ENCODE assay signal across 8 cellular contexts in the genomic region with DNA sequence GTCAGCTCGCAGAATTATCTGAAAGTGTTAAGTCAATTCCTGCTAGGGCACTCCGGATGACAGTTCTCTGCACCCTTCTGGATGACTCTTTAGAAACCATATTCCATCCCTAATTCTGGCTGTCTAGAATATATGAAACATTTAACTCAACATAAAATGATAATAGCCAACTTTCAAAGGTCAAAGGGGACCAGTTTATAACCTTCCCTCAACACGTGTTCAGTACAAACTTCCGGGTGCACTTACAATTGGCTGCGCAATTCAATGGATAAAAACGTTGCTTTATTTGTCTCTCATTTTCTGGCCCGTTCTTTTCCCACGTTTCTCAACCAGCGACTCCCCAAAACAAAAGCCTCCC. TPM values are rescaled to one million over a fixed set of nuclear protein-coding genes. Genes with fewer than 3 reads are reported as not detected.
DNase-seq lines count a peak whose midpoint lies in the region; ATAC-seq and TF ChIP-seq lines count a peak whose summit lies in the region.

No MANE protein-coding gene starts in this region.

- POLR2A ChIA-PET in RWPE1 (lab: Yijun Ruan, JAX; ENCODE audit: low non-redundant PET), result no interaction called here

- H3K79me2 ChIP-seq in trophoblast cell (ENCODE audit: control insufficient read depth, insufficient read depth, low read length, poor library complexity), result peaks cover 31% of the 10 kb centered on the region

- H3K9me3 Mint-ChIP-seq in activated naive CD4-positive, alpha-beta T cell treated with anti-CD3 and anti-CD28 coated beads, Interleukin-2, amount 50 U/mL, for 24 hours, result no peaks in the 10 kb centered on the region

- H3K23ac ChIP-seq in trophoblast cell (ENCODE audit: low read length), result no peak overlapping the region

- no peak for DNase-seq in activated naive CD4-positive, alpha-beta T cell (lab: John Stamatoyannopoulos, UW)
- DNase-seq in RWPE1 (ENCODE audit: low spot score) (peak; percentile 20), trophoblast cell (peak in 1 of 2 donors; percentile 19)

- ATAC-seq in GM19023 (IDR thresholded peaks at IDR 0.05; ENCODE audit: unreplicated experiment) (no peak), GM21526 (IDR thresholded peaks at IDR 0.05; ENCODE audit: low FRiP score, unreplicated experiment) (no peak), HG03097 (IDR thresholded peaks at IDR 0.05; ENCODE audit: low FRiP score, unreplicated experiment) (no peak)

- H3K27me3 ChIP-seq in esophagus (ENCODE audit: control insufficient read depth in 1 of 2, insufficient read depth in 2 of 2, low read length in 2 of 2), result no peaks in the 10 kb centered on the region
- H3K27me3 ChIP-seq in trophoblast cell (ENCODE audit: insufficient read depth, low read length), result no peaks in the 10 kb centered on the region

- H3K36me3 Mint-ChIP-seq in activated naive CD4-positive, alpha-beta T cell treated with anti-CD3 and anti-CD28 coated beads, Interleukin-2, amount 50 U/mL, for 24 hours, result no peaks in the 10 kb centered on the region

- no peak overlapping the region for H2BK5ac ChIP-seq in trophoblast cell (ENCODE audit: low read depth, low read length, poor library complexity)

- H3K27ac ChIP-seq in RWPE1 (peak overlapping the region; percentile 95), esophagus (ENCODE audit: low read depth in 2 of 2, low read length in 1 of 2) (peak overlapping the region; percentile 95 to 96), trophoblast cell (ENCODE audit: low read depth, low read length) (no peak overlapping the region)

- H3K4me3 ChIP-seq in esophagus (ENCODE audit: low read depth in 1 of 2, low read length in 2 of 2) (peak overlapping the region; percentile 82 to 93), trophoblast cell (ENCODE audit: low read depth, low read length) (peak overlapping the region; percentile 99)

- H3K27me3 Mint-ChIP-seq in activated naive CD4-positive, alpha-beta T cell treated with anti-CD3 and anti-CD28 coated beads, Interleukin-2, amount 50 U/mL, for 24 hours, result no peaks in the 10 kb centered on the region

- peak overlapping the region; percentile 73 for H3K9ac ChIP-seq in trophoblast cell (ENCODE audit: low read length)

- H2BK120ac ChIP-seq in trophoblast cell (ENCODE audit: insufficient read depth, low read length, poor library complexity), result no peak overlapping the region

- no peak overlapping the region for H2AFZ ChIP-seq in trophoblast cell (ENCODE audit: insufficient read depth, low read length, poor library complexity)

- no peak overlapping the region for H4K8ac ChIP-seq in trophoblast cell (ENCODE audit: low read depth, low read length)

- H3K4me1 ChIP-seq in esophagus (ENCODE audit: control insufficient read depth in 2 of 2, insufficient read depth in 2 of 2, low read length in 1 of 2) (peaks cover 0 to 2% of the 10 kb centered on the region in 2 donors), trophoblast cell (ENCODE audit: control insufficient read depth in 1 of 2, insufficient read depth in 2 of 2, low read length in 2 of 2) (no peaks in the 10 kb centered on the region)

- peak overlapping the region; percentile 81 for H3K4me2 ChIP-seq in trophoblast cell (ENCODE audit: low read length)

- H3K4me3 Mint-ChIP-seq in activated naive CD4-positive, alpha-beta T cell treated with anti-CD3 and anti-CD28 coated beads, Interleukin-2, amount 50 U/mL, for 24 hours, result peak overlapping the region; percentile 90

- CTCF ChIA-PET in RWPE1 (lab: Yijun Ruan, JAX), result no interaction called here

- H3K27ac Mint-ChIP-seq in activated naive CD4-positive, alpha-beta T cell treated with anti-CD3 and anti-CD28 coated beads, Interleukin-2, amount 50 U/mL, for 24 hours, result peak overlapping the region; percentile 73

- no peak overlapping the region for H4K12ac ChIP-seq in trophoblast cell (ENCODE audit: low read depth, low read length)

- WGBS in esophagus, 2 donors, result 1% methylated on average over 9 of the region's 9 CpGs
- WGBS in trophoblast cell (ENCODE audit: extremely low coverage, insufficient coverage, insufficient read length), result no CpG with 5 or more reads among the region's 9 CpGs

- H3K36me3 ChIP-seq in esophagus (ENCODE audit: control insufficient read depth in 2 of 2, insufficient read depth in 2 of 2, low read length in 1 of 2) (no peaks in the 10 kb centered on the region), trophoblast cell (ENCODE audit: control insufficient read depth in 1 of 2, insufficient read depth in 2 of 2, low read length in 2 of 2) (peaks cover 0 to 6% of the 10 kb centered on the region in 2 experiments)

- peaks cover 12% of the 10 kb centered on the region for H3K79me1 ChIP-seq in trophoblast cell (ENCODE audit: low read length)

- peaks cover 22% of the 10 kb centered on the region for H3K4me1 Mint-ChIP-seq in activated naive CD4-positive, alpha-beta T cell treated with anti-CD3 and anti-CD28 coated beads, Interleukin-2, amount 50 U/mL, for 24 hours

- no peak overlapping the region for H3K18ac ChIP-seq in trophoblast cell (ENCODE audit: low read length)

- H3K4ac ChIP-seq in trophoblast cell (ENCODE audit: low read depth, low read length), result peak overlapping the region; percentile 99

- no peak overlapping the region for H4K91ac ChIP-seq in trophoblast cell (ENCODE audit: low read depth, low read length)

- H2BK12ac ChIP-seq in trophoblast cell (ENCODE audit: low read length), result no peak overlapping the region

- H2AK5ac ChIP-seq in trophoblast cell (ENCODE audit: low read length), result no peak overlapping the region

- H3K14ac ChIP-seq in trophoblast cell (ENCODE audit: low read length), result no peak overlapping the region

- H3K9me3 ChIP-seq in esophagus (ENCODE audit: control insufficient read depth in 2 of 2, insufficient read depth in 1 of 2, low read depth in 1 of 2, low read length in 1 of 2) (no peaks in the 10 kb centered on the region), trophoblast cell (ENCODE audit: insufficient read depth, low read depth, low read length) (no peaks in the 10 kb centered on the region)

- TF ChIP-seq CTCF in RWPE1 (conservative IDR thresholded peaks at IDR 0.05; ENCODE audit: low read depth), result no peak

RNA-seq across cellular contexts. Expression of gene SBNO1, which starts 1.3 kb away (rescaled TPM):
- polyA plus RNA-seq in esophagus, result 1 to 10 TPM; 4.1 to 4.8 TPM
- polyA plus RNA-seq in trophoblast cell (2013), result 30.3 and 30.7 TPM in 2 replicates

RNA-seq across cellular contexts. Expression of gene KMT5A, which starts 20.6 kb away (rescaled TPM):
- polyA plus RNA-seq in esophagus, result 10 to 100 TPM; 31.2 to 39.7 TPM
- 51.7 and 53.1 TPM in 2 replicates for polyA plus RNA-seq in trophoblast cell (2013)
